ENCODE assay signal across 1 cellular context in the genomic region with DNA sequence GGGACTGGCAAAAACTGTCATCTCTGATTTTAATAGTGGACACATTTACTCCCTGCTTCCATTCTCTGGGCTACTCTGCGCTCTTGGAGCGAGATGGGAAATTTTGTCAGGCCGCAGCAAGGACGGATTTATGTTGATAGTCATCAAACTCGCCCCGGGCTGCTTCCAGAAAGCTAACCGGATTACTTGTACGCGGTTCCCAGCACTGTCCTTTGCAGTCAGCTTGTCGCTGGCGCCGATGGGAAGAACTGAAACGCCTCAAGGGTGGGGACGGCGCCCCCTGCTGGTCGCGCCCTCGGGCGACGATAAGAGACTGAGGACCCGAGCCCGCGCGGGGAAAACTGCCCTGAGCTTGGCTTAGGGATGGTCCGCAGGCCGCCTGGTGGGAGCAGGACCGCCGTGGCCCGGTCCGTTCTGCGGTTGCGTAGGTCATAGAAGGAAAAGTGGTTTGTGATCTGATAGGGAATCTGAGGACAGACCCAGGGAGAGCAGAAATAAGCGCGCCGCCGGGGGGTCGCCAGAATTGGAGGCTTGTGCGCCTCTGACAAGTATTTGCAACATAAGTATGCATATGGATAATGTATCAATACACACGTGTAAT.
TF ChIP-seq lines count a peak whose summit lies in the region.

No MANE protein-coding gene starts in this region.

TF ChIP-seq in HepG2, 621 proteins besides CTCF, POLR2A, EP300 and RAD21 (continued from another document and continues in another):
- TF ChIP-seq, protein P1, sequence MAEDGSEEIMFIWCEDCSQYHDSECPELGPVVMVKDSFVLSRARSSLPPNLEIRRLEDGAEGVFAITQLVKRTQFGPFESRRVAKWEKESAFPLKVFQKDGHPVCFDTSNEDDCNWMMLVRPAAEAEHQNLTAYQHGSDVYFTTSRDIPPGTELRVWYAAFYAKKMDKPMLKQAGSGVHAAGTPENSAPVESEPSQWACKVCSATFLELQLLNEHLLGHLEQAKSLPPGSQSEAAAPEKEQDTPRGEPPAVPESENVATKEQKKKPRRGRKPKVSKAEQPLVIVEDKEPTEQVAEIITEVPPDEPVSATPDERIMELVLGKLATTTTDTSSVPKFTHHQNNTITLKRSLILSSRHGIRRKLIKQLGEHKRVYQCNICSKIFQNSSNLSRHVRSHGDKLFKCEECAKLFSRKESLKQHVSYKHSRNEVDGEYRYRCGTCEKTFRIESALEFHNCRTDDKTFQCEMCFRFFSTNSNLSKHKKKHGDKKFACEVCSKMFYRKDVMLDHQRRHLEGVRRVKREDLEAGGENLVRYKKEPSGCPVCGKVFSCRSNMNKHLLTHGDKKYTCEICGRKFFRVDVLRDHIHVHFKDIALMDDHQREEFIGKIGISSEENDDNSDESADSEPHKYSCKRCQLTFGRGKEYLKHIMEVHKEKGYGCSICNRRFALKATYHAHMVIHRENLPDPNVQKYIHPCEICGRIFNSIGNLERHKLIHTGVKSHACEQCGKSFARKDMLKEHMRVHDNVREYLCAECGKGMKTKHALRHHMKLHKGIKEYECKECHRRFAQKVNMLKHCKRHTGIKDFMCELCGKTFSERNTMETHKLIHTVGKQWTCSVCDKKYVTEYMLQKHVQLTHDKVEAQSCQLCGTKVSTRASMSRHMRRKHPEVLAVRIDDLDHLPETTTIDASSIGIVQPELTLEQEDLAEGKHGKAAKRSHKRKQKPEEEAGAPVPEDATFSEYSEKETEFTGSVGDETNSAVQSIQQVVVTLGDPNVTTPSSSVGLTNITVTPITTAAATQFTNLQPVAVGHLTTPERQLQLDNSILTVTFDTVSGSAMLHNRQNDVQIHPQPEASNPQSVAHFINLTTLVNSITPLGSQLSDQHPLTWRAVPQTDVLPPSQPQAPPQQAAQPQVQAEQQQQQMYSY (CRISPR knock-in tag; IDR thresholded peaks at IDR 0.05): no peak
- TF ChIP-seq, protein P2, sequence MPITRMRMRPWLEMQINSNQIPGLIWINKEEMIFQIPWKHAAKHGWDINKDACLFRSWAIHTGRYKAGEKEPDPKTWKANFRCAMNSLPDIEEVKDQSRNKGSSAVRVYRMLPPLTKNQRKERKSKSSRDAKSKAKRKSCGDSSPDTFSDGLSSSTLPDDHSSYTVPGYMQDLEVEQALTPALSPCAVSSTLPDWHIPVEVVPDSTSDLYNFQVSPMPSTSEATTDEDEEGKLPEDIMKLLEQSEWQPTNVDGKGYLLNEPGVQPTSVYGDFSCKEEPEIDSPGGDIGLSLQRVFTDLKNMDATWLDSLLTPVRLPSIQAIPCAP (CRISPR knock-in tag; IDR thresholded peaks at IDR 0.05; ENCODE audit: low read depth): no peak
- TF ChIP-seq SMYD3 (CRISPR knock-in tag; IDR thresholded peaks at IDR 0.05) (no peak), TMF1 (CRISPR knock-in tag; IDR thresholded peaks at IDR 0.05; ENCODE audit: low read depth) (no peak), ZNF230 (CRISPR knock-in tag; IDR thresholded peaks at IDR 0.05) (no peak), ZNF740 (CRISPR knock-in tag; IDR thresholded peaks at IDR 0.05) (no peak), ZNF703 (CRISPR knock-in tag; IDR thresholded peaks at IDR 0.05; ENCODE audit: borderline replicate concordance) (no peak), FOXP1 (IDR thresholded peaks at IDR 0.05) (no peak), FOXP1 (CRISPR knock-in tag; IDR thresholded peaks at IDR 0.05) (peak; percentile 19; the same call in 1 of the 2 replicates), ZMYM3 (CRISPR knock-in tag; IDR thresholded peaks at IDR 0.05) (peak; percentile 91), ZBED4 (CRISPR knock-in tag; IDR thresholded peaks at IDR 0.05; ENCODE audit: borderline replicate concordance) (peak; percentile 98), ZNF781 (CRISPR knock-in tag; IDR thresholded peaks at IDR 0.05; ENCODE audit: borderline replicate concordance, not compliant biosample characterization) (peak; percentile 85), RFX3 (CRISPR knock-in tag; IDR thresholded peaks at IDR 0.05) (no peak), GZF1 (CRISPR knock-in tag; IDR thresholded peaks at IDR 0.05) (peak; percentile 90), KMT2B (CRISPR knock-in tag; IDR thresholded peaks at IDR 0.05) (peak; percentile 83), ZNF501 (CRISPR knock-in tag; IDR thresholded peaks at IDR 0.05) (peak; percentile 78), ATF3 (CRISPR knock-in tag; IDR thresholded peaks at IDR 0.05) (no peak), ZNF431 (CRISPR knock-in tag; IDR thresholded peaks at IDR 0.05; ENCODE audit: borderline replicate concordance, low read depth) (no peak; the same call in 1 of the 2 replicates), ZNF354B (CRISPR knock-in tag; IDR thresholded peaks at IDR 0.05) (no peak), THYN1 (CRISPR knock-in tag; IDR thresholded peaks at IDR 0.05; ENCODE audit: borderline replicate concordance, low read depth) (no peak), HNRNPLL (IDR thresholded peaks at IDR 0.05; ENCODE audit: low read depth, low read length, poor library complexity, severe bottlenecking) (peak; percentile 87), EHMT2 (IDR thresholded peaks at IDR 0.05; ENCODE audit: borderline replicate concordance, low read depth, low read length) (no peak), MTA1 (CRISPR knock-in tag; IDR thresholded peaks at IDR 0.05; ENCODE audit: borderline replicate concordance) (peak; percentile 86; the same call in 1 of the 2 replicates), FUBP1 (CRISPR knock-in tag; IDR thresholded peaks at IDR 0.05; ENCODE audit: borderline replicate concordance) (no peak), TEAD2 (CRISPR knock-in tag; IDR thresholded peaks at IDR 0.05) (no peak), ZFYVE20 (CRISPR knock-in tag; IDR thresholded peaks at IDR 0.05; ENCODE audit: borderline replicate concordance, low read depth) (no peak), GPN1 (CRISPR knock-in tag; IDR thresholded peaks at IDR 0.05; ENCODE audit: borderline replicate concordance) (no peak), SP5 (CRISPR knock-in tag; IDR thresholded peaks at IDR 0.05; ENCODE audit: borderline replicate concordance, low read depth) (no peak), MED13 (CRISPR knock-in tag; IDR thresholded peaks at IDR 0.05) (no peak), ZNF331 (CRISPR knock-in tag; IDR thresholded peaks at IDR 0.05) (peak; percentile 93), SNAPC2 (CRISPR knock-in tag; IDR thresholded peaks at IDR 0.05) (no peak), CEBPG (CRISPR knock-in tag; IDR thresholded peaks at IDR 0.05) (peak; percentile 43; the same call in 1 of the 2 replicates), PTBP1 (IDR thresholded peaks at IDR 0.05; ENCODE audit: low read depth, low read length, poor library complexity, severe bottlenecking) (no peak), ZNF251 (CRISPR knock-in tag; IDR thresholded peaks at IDR 0.05) (no peak), SOX6 (IDR thresholded peaks at IDR 0.05) (no peak), SOX6 (CRISPR knock-in tag; IDR thresholded peaks at IDR 0.05) (peak; percentile 80), FOXM1 (CRISPR knock-in tag; IDR thresholded peaks at IDR 0.05) (no peak), TEAD3 (CRISPR knock-in tag; optimal IDR thresholded peaks at IDR 0.05; ENCODE audit: borderline replicate concordance) (peak; percentile 71), ZNF10 (CRISPR knock-in tag; IDR thresholded peaks at IDR 0.05; ENCODE audit: borderline replicate concordance, low read depth) (no peak), U2AF1 (optimal IDR thresholded peaks at IDR 0.05; ENCODE audit: low read depth, low read length) (peak; percentile 59), KDM5A (IDR thresholded peaks at IDR 0.05; ENCODE audit: borderline replicate concordance, low read length) (no peak), NFE2L1 (CRISPR knock-in tag; IDR thresholded peaks at IDR 0.05; ENCODE audit: borderline replicate concordance) (no peak), ZNF264 (CRISPR knock-in tag; IDR thresholded peaks at IDR 0.05) (no peak; the same call in 1 of the 2 replicates)
- TF ChIP-seq, protein P3, sequence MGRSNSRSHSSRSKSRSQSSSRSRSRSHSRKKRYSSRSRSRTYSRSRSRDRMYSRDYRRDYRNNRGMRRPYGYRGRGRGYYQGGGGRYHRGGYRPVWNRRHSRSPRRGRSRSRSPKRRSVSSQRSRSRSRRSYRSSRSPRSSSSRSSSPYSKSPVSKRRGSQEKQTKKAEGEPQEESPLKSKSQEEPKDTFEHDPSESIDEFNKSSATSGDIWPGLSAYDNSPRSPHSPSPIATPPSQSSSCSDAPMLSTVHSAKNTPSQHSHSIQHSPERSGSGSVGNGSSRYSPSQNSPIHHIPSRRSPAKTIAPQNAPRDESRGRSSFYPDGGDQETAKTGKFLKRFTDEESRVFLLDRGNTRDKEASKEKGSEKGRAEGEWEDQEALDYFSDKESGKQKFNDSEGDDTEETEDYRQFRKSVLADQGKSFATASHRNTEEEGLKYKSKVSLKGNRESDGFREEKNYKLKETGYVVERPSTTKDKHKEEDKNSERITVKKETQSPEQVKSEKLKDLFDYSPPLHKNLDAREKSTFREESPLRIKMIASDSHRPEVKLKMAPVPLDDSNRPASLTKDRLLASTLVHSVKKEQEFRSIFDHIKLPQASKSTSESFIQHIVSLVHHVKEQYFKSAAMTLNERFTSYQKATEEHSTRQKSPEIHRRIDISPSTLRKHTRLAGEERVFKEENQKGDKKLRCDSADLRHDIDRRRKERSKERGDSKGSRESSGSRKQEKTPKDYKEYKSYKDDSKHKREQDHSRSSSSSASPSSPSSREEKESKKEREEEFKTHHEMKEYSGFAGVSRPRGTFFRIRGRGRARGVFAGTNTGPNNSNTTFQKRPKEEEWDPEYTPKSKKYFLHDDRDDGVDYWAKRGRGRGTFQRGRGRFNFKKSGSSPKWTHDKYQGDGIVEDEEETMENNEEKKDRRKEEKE (IDR thresholded peaks at IDR 0.05): no peak
- TF ChIP-seq, protein P4, sequence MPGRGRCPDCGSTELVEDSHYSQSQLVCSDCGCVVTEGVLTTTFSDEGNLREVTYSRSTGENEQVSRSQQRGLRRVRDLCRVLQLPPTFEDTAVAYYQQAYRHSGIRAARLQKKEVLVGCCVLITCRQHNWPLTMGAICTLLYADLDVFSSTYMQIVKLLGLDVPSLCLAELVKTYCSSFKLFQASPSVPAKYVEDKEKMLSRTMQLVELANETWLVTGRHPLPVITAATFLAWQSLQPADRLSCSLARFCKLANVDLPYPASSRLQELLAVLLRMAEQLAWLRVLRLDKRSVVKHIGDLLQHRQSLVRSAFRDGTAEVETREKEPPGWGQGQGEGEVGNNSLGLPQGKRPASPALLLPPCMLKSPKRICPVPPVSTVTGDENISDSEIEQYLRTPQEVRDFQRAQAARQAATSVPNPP (CRISPR knock-in tag; IDR thresholded peaks at IDR 0.05): no peak
- TF ChIP-seq, protein P5, sequence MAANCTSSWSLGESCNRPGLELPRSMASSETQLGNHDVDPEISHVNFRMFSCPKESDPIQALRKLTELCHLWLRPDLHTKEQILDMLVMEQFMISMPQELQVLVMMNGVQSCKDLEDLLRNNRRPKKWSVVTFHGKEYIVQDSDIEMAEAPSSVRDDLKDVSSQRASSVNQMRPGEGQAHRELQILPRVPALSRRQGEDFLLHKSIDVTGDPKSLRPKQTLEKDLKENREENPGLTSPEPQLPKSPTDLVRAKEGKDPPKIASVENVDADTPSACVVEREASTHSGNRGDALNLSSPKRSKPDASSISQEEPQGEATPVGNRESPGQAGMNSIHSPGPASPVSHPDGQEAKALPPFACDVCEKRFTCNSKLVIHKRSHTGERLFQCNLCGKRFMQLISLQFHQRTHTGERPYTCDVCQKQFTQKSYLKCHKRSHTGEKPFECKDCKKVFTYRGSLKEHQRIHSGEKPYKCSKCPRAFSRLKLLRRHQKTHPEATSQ (CRISPR knock-in tag; IDR thresholded peaks at IDR 0.05; ENCODE audit: borderline replicate concordance): 0 out of 2 replicates have a peak, but pooled peaks have one; percentile 48
